8 cellular contexts compared by ENCODE assay signal in genomic region chr22:47213571-47214230, GRCh38.
DNase-seq lines count a peak whose midpoint lies in the region; ATAC-seq and TF ChIP-seq lines count a peak whose summit lies in the region.

No MANE protein-coding gene starts in this region.

- ATAC-seq in left lobe of liver (peak; percentile 73), GM19328 (IDR thresholded peaks at IDR 0.05; ENCODE audit: unreplicated experiment) (no peak), GM18520 (IDR thresholded peaks at IDR 0.05; ENCODE audit: unreplicated experiment) (no peak)

- TF ChIP-seq EP300 in suprapubic skin (IDR thresholded peaks at IDR 0.05) = no peak

- H3K36me3 ChIP-seq in suprapubic skin = no peaks in the 10 kb centered on the region

- no peak overlapping the region for H3K27ac ChIP-seq in suprapubic skin

- no peaks in the 10 kb centered on the region for H3K4me1 ChIP-seq in suprapubic skin

- no peak overlapping the region for H3K4me3 ChIP-seq in suprapubic skin

- DNase-seq in SIG-M5 treated with dmso at 0.1 percent for 504 hours (lab: John Stamatoyannopoulos, UW; ENCODE audit: unreplicated experiment) = peak; percentile 2
- no peak for DNase-seq in SIG-M5 (lab: John Stamatoyannopoulos, UW)
- peak; percentile 52 for DNase-seq in OCI-M1 (lab: John Stamatoyannopoulos, UW)
- DNase-seq in activated effector memory CD4-positive, alpha-beta T cell treated with anti-CD3 and anti-CD28 coated beads, Interleukin-2, amount 50 U/mL, for 16 hours = peak; percentile 74
- peak; percentile 45 for DNase-seq in left lobe of liver (ENCODE audit: low spot score)
- DNase-seq in suprapubic skin (ENCODE audit: low spot score in 2 of 2) = peak; percentile 20 to 59

- H3K27me3 ChIP-seq in suprapubic skin = no peaks in the 10 kb centered on the region

- H3K9me3 ChIP-seq in suprapubic skin = no peaks in the 10 kb centered on the region

- 61% methylated on average over 15 of the region's 16 CpGs for WGBS in suprapubic skin

- TF ChIP-seq POLR2A in suprapubic skin (IDR thresholded peaks at IDR 0.05) = no peak

- peak in 1 of 2 donors; percentile 74 for TF ChIP-seq CTCF in suprapubic skin (IDR thresholded peaks at IDR 0.05)
